1 cellular context compared by ENCODE assay signal in the genomic region with DNA sequence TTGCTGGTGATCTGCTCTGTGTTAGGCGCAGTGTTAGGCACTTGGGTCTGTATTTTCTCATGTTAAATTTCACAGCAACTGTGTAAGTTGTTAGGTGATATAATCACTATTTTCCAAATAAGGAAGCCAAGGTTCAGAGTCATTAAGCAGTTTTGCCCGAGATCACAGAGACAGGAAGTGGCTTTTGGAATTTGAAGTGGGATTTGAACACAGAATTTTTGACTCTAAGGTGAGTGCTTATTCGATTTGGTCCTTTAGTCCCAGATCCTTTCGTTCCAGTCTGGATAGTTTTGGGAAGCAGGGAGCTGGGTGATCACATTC.
TF ChIP-seq lines count a peak whose summit lies in the region.

No MANE protein-coding gene starts in this region.

TF ChIP-seq in HepG2, 621 proteins besides CTCF, POLR2A, EP300 and RAD21 (continued from another document):
- no peak for TF ChIP-seq ZNF180 (CRISPR knock-in tag; IDR thresholded peaks at IDR 0.05; ENCODE audit: borderline replicate concordance, low read depth)
- TF ChIP-seq, protein P1, sequence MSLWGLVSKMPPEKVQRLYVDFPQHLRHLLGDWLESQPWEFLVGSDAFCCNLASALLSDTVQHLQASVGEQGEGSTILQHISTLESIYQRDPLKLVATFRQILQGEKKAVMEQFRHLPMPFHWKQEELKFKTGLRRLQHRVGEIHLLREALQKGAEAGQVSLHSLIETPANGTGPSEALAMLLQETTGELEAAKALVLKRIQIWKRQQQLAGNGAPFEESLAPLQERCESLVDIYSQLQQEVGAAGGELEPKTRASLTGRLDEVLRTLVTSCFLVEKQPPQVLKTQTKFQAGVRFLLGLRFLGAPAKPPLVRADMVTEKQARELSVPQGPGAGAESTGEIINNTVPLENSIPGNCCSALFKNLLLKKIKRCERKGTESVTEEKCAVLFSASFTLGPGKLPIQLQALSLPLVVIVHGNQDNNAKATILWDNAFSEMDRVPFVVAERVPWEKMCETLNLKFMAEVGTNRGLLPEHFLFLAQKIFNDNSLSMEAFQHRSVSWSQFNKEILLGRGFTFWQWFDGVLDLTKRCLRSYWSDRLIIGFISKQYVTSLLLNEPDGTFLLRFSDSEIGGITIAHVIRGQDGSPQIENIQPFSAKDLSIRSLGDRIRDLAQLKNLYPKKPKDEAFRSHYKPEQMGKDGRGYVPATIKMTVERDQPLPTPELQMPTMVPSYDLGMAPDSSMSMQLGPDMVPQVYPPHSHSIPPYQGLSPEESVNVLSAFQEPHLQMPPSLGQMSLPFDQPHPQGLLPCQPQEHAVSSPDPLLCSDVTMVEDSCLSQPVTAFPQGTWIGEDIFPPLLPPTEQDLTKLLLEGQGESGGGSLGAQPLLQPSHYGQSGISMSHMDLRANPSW (CRISPR knock-in tag; IDR thresholded peaks at IDR 0.05; ENCODE audit: borderline replicate concordance) = no peak
- TF ChIP-seq MATR3 (CRISPR knock-in tag; IDR thresholded peaks at IDR 0.05) = no peak
- no peak for TF ChIP-seq ZFP36 (IDR thresholded peaks at IDR 0.05; ENCODE audit: borderline replicate concordance, low read depth, low read length, partially characterized antibody)
- TF ChIP-seq SSRP1 (CRISPR knock-in tag; IDR thresholded peaks at IDR 0.05) = no peak
- TF ChIP-seq, protein P2, sequence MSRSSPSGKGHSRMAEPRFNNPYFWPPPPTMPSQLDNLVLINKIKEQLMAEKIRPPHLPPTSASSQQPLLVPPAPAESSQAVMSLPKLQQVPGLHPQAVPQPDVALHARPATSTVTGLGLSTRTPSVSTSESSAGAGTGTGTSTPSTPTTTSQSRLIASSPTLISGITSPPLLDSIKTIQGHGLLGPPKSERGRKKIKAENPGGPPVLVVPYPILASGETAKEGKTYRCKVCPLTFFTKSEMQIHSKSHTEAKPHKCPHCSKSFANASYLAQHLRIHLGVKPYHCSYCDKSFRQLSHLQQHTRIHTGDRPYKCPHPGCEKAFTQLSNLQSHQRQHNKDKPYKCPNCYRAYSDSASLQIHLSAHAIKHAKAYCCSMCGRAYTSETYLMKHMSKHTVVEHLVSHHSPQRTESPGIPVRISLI (CRISPR knock-in tag; IDR thresholded peaks at IDR 0.05; ENCODE audit: borderline replicate concordance) = no peak
- no peak for TF ChIP-seq KLF16 (CRISPR knock-in tag; IDR thresholded peaks at IDR 0.05)
- TF ChIP-seq, protein P3, sequence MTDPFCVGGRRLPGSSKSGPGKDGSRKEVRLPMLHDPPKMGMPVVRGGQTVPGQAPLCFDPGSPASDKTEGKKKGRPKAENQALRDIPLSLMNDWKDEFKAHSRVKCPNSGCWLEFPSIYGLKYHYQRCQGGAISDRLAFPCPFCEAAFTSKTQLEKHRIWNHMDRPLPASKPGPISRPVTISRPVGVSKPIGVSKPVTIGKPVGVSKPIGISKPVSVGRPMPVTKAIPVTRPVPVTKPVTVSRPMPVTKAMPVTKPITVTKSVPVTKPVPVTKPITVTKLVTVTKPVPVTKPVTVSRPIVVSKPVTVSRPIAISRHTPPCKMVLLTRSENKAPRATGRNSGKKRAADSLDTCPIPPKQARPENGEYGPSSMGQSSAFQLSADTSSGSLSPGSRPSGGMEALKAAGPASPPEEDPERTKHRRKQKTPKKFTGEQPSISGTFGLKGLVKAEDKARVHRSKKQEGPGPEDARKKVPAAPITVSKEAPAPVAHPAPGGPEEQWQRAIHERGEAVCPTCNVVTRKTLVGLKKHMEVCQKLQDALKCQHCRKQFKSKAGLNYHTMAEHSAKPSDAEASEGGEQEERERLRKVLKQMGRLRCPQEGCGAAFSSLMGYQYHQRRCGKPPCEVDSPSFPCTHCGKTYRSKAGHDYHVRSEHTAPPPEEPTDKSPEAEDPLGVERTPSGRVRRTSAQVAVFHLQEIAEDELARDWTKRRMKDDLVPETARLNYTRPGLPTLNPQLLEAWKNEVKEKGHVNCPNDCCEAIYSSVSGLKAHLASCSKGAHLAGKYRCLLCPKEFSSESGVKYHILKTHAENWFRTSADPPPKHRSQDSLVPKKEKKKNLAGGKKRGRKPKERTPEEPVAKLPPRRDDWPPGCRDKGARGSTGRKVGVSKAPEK (CRISPR knock-in tag; IDR thresholded peaks at IDR 0.05; ENCODE audit: borderline replicate concordance) = no peak
- TF ChIP-seq, protein P4, sequence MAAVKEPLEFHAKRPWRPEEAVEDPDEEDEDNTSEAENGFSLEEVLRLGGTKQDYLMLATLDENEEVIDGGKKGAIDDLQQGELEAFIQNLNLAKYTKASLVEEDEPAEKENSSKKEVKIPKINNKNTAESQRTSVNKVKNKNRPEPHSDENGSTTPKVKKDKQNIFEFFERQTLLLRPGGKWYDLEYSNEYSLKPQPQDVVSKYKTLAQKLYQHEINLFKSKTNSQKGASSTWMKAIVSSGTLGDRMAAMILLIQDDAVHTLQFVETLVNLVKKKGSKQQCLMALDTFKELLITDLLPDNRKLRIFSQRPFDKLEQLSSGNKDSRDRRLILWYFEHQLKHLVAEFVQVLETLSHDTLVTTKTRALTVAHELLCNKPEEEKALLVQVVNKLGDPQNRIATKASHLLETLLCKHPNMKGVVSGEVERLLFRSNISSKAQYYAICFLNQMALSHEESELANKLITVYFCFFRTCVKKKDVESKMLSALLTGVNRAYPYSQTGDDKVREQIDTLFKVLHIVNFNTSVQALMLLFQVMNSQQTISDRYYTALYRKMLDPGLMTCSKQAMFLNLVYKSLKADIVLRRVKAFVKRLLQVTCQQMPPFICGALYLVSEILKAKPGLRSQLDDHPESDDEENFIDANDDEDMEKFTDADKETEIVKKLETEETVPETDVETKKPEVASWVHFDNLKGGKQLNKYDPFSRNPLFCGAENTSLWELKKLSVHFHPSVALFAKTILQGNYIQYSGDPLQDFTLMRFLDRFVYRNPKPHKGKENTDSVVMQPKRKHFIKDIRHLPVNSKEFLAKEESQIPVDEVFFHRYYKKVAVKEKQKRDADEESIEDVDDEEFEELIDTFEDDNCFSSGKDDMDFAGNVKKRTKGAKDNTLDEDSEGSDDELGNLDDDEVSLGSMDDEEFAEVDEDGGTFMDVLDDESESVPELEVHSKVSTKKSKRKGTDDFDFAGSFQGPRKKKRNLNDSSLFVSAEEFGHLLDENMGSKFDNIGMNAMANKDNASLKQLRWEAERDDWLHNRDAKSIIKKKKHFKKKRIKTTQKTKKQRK (IDR thresholded peaks at IDR 0.05; ENCODE audit: low read length) = no peak
- no peak for TF ChIP-seq IKZF1 (IDR thresholded peaks at IDR 0.05)
- TF ChIP-seq MXD4 (CRISPR knock-in tag; IDR thresholded peaks at IDR 0.05) = no peak
- TF ChIP-seq, protein P5, sequence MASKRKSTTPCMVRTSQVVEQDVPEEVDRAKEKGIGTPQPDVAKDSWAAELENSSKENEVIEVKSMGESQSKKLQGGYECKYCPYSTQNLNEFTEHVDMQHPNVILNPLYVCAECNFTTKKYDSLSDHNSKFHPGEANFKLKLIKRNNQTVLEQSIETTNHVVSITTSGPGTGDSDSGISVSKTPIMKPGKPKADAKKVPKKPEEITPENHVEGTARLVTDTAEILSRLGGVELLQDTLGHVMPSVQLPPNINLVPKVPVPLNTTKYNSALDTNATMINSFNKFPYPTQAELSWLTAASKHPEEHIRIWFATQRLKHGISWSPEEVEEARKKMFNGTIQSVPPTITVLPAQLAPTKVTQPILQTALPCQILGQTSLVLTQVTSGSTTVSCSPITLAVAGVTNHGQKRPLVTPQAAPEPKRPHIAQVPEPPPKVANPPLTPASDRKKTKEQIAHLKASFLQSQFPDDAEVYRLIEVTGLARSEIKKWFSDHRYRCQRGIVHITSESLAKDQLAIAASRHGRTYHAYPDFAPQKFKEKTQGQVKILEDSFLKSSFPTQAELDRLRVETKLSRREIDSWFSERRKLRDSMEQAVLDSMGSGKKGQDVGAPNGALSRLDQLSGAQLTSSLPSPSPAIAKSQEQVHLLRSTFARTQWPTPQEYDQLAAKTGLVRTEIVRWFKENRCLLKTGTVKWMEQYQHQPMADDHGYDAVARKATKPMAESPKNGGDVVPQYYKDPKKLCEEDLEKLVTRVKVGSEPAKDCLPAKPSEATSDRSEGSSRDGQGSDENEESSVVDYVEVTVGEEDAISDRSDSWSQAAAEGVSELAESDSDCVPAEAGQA (IDR thresholded peaks at IDR 0.05; ENCODE audit: low read depth) = no peak
- TF ChIP-seq, protein P5 (CRISPR knock-in tag; IDR thresholded peaks at IDR 0.05; ENCODE audit: borderline replicate concordance) = no peak
